8 cellular contexts compared by ENCODE assay signal in the genomic region with DNA sequence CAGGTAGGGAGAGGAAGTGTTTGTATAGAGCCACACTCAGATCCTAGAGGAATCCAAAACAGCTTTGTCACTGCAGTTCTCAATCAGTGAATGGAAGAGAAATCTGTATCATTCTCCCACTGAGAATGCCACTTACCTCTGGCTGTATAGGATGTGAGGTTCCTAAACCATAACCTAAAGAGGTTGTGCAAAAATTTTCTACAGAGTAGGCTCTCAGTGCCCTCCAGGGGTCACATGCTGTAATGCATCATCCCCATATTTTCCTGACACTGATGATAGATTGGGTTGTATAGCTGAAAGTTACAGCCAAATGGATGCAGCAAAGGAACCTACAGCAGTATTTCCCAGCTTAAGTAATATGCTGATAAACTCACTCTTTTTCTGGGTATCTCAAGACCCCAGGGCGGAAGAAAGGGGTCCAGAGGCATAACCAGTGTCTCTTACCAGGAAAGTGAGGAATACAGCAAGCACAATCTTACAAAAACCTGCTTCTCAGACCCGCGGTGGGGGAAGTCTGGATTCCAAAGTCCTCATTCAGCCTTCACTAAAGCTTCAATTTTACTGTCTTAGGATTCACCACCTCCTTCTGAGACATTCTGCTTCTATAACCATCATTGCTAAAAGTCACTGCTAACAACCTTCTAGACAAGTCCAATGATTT. TPM values are rescaled to one million over a fixed set of nuclear protein-coding genes. Genes with fewer than 3 reads are reported as not detected.
DNase-seq lines count a peak whose midpoint lies in the region; ATAC-seq and TF ChIP-seq lines count a peak whose summit lies in the region.

No MANE protein-coding gene starts in this region.

- intact Hi-C loops in Right ventricle myocardium superior (cut with DNase I) = no loop called here

- ATAC-seq in Right ventricle myocardium superior (ENCODE audit: poor library complexity) (no peak), WTC11 (peak; percentile 29), GM21447 (IDR thresholded peaks at IDR 0.05; ENCODE audit: unreplicated experiment) (no peak), HG02938 (IDR thresholded peaks at IDR 0.05; ENCODE audit: unreplicated experiment) (no peak)
- peak; percentile 43 for ATAC-seq in stimulated activated naive CD8-positive, alpha-beta T cell treated with anti-CD3 and anti-CD28 coated beads, Interleukin-15, amount 100 ng/mL, for 72 hours

- POLR2A ChIA-PET in WTC11 (lab: Charles Lee) = interaction anchor here (0.6 to 1.2 kb wide), 2 partner anchors 11 to 33 kb away, joined by 4 to 6 read pairs; partner anchors contain the start of gene NCKAP5L

- peaks cover 5% of the 10 kb centered on the region for H3K27me3 Mint-ChIP-seq in WTC11 (ENCODE audit: low read depth)
- H3K27me3 Mint-ChIP-seq in stimulated activated naive CD8-positive, alpha-beta T cell treated with anti-CD3 and anti-CD28 coated beads, Interleukin-15, amount 100 ng/mL, for 72 hours = no peaks in the 10 kb centered on the region

- peaks cover 13% of the 10 kb centered on the region for H3K4me1 Mint-ChIP-seq in WTC11
- peaks cover 31% of the 10 kb centered on the region for H3K4me1 Mint-ChIP-seq in stimulated activated naive CD8-positive, alpha-beta T cell treated with anti-CD3 and anti-CD28 coated beads, Interleukin-15, amount 100 ng/mL, for 72 hours

- H3K9me2 ChIP-seq in Loucy (replicated peaks; ENCODE audit: low read depth, low read length) = no peaks in the 10 kb centered on the region

- H3K27ac Mint-ChIP-seq in WTC11 = no peak overlapping the region
- no peak overlapping the region for H3K27ac Mint-ChIP-seq in stimulated activated naive CD8-positive, alpha-beta T cell treated with anti-CD3 and anti-CD28 coated beads, Interleukin-15, amount 100 ng/mL, for 72 hours

- no peak overlapping the region for H3K9ac ChIP-seq in Loucy (ENCODE audit: low read depth, low read length, poor library complexity, severe bottlenecking)

- DNase-seq in right atrium auricular region (ENCODE audit: low spot score) = no peak
- DNase-seq in Right ventricle myocardium superior = no peak
- no peak for DNase-seq in WTC11 (ENCODE audit: low spot score)
- DNase-seq in globus pallidus (ENCODE audit: low spot score) = peak; percentile 42
- peak; percentile 31 to 39 for DNase-seq in stimulated activated naive CD8-positive, alpha-beta T cell treated with anti-CD3 and anti-CD28 coated beads, Interleukin-15, amount 100 ng/mL, for 72 hours

- H3K4me3 ChIP-seq in right atrium auricular region (no peak overlapping the region), Loucy (ENCODE audit: low read length, poor library complexity, severe bottlenecking) (no peak overlapping the region)

- H3K27ac ChIP-seq in right atrium auricular region = no peak overlapping the region

- TF ChIP-seq CTCF in right atrium auricular region (IDR thresholded peaks at IDR 0.05) (peak; percentile 39 to 76), Loucy (conservative IDR thresholded peaks at IDR 0.05; ENCODE audit: low read length) (peak; percentile 96), WTC11 (IDR thresholded peaks at IDR 0.05) (peak; percentile 46)

- H3K4me1 ChIP-seq in right atrium auricular region (peaks cover 0 to 15% of the 10 kb centered on the region in 2 donors), Loucy (ENCODE audit: insufficient read depth, low read length, poor library complexity, severe bottlenecking) (peaks cover 16% of the 10 kb centered on the region)

- no peaks in the 10 kb centered on the region for H3K27me3 ChIP-seq in right atrium auricular region
- H3K27me3 ChIP-seq in Loucy (ENCODE audit: insufficient read depth, low read length, poor library complexity, severe bottlenecking) = no peaks in the 10 kb centered on the region

- CTCF ChIA-PET in WTC11 (lab: Charles Lee) = interaction anchor here (0.6 to 2.2 kb wide), 32 partner anchors 8 to 435 kb away, joined by 3 to 31 read pairs (median 4); partner anchors contain the start of genes NCKAP5L and TMBIM6

- H2AFZ ChIP-seq in Loucy (ENCODE audit: low read length) = no peak overlapping the region

- H3K79me2 ChIP-seq in Loucy (ENCODE audit: insufficient read depth, low read length) = peaks cover 11% of the 10 kb centered on the region; the same call in 1 of the 2 replicates

- no peak overlapping the region for H3K4me2 ChIP-seq in Loucy (ENCODE audit: low read depth, low read length, poor library complexity, severe bottlenecking)

- H3K9me3 ChIP-seq in right atrium auricular region = no peaks in the 10 kb centered on the region
- no peaks in the 10 kb centered on the region for H3K9me3 ChIP-seq in Loucy (ENCODE audit: insufficient read depth, low read depth, low read length)

- no peak overlapping the region for H3K4me3 Mint-ChIP-seq in WTC11
- H3K4me3 Mint-ChIP-seq in stimulated activated naive CD8-positive, alpha-beta T cell treated with anti-CD3 and anti-CD28 coated beads, Interleukin-15, amount 100 ng/mL, for 72 hours = no peak overlapping the region

- H3K36me3 ChIP-seq in right atrium auricular region (no peaks in the 10 kb centered on the region), Loucy (ENCODE audit: insufficient read depth, low read length) (no peaks in the 10 kb centered on the region)

- 0 out of 2 replicates have a peak, but pooled peaks cover 6% of the 10 kb centered on the region for H3F3A ChIP-seq in Loucy (ENCODE audit: low read depth)

- no peaks in the 10 kb centered on the region for H3K9me3 Mint-ChIP-seq in WTC11
- no peaks in the 10 kb centered on the region for H3K9me3 Mint-ChIP-seq in stimulated activated naive CD8-positive, alpha-beta T cell treated with anti-CD3 and anti-CD28 coated beads, Interleukin-15, amount 100 ng/mL, for 72 hours

- no peaks in the 10 kb centered on the region for H4K20me1 ChIP-seq in Loucy (ENCODE audit: insufficient read depth, low read length, poor library complexity, severe bottlenecking)

- H3K36me3 Mint-ChIP-seq in WTC11 = no peaks in the 10 kb centered on the region

TF ChIP-seq in WTC11, 78 proteins besides CTCF, POLR2A, EP300 and RAD21:
- no peak for TF ChIP-seq GRHL2 (CRISPR knock-in tag; IDR thresholded peaks at IDR 0.05; ENCODE audit: insufficient replicate concordance, severe bottlenecking)
- TF ChIP-seq ZNF263 (CRISPR knock-in tag; IDR thresholded peaks at IDR 0.05; ENCODE audit: low read depth) = no peak
- TF ChIP-seq, protein P1, sequence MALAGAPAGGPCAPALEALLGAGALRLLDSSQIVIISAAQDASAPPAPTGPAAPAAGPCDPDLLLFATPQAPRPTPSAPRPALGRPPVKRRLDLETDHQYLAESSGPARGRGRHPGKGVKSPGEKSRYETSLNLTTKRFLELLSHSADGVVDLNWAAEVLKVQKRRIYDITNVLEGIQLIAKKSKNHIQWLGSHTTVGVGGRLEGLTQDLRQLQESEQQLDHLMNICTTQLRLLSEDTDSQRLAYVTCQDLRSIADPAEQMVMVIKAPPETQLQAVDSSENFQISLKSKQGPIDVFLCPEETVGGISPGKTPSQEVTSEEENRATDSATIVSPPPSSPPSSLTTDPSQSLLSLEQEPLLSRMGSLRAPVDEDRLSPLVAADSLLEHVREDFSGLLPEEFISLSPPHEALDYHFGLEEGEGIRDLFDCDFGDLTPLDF (CRISPR knock-in tag; IDR thresholded peaks at IDR 0.05) = no peak
- TF ChIP-seq FOXP4 (CRISPR knock-in tag; IDR thresholded peaks at IDR 0.05) = no peak
- no peak for TF ChIP-seq ZNF423 (CRISPR knock-in tag; IDR thresholded peaks at IDR 0.05)
- no peak for TF ChIP-seq MXD4 (CRISPR knock-in tag; IDR thresholded peaks at IDR 0.05; ENCODE audit: borderline replicate concordance)

RNA-seq across cellular contexts. Expression of gene BCDIN3D, which starts 3.8 kb away (rescaled TPM):
- 1 to 10 TPM; 1.8 to 2.0 TPM for total RNA-seq in right atrium auricular region
- 2.4 TPM for total RNA-seq in Right ventricle myocardium superior
- total RNA-seq in WTC11 (2021) = 1.6 to 3.2 TPM (median 2.4 TPM) in 3 replicates

RNA-seq across cellular contexts. Expression of gene NCKAP5L, which starts 10.9 kb away (rescaled TPM):
- total RNA-seq in right atrium auricular region = 10 to 100 TPM; 18.6 to 18.7 TPM
- total RNA-seq in Right ventricle myocardium superior = 29.0 TPM
- total RNA-seq in WTC11 (2021) = 22.1 to 27.8 TPM (median 22.4 TPM) in 3 replicates

Comparison
In these comparisons a context has a peak if more than half of its experiments do, and no peak if none do; other contexts are left out.
1. DNase-seq: peak in globus pallidus (single experiment) and stimulated activated naive CD8-positive, alpha-beta T cell treated with anti-CD3 and anti-CD28 coated beads, Interleukin-15, amount 100 ng/mL, for 72 hours (2 of 2); none in right atrium auricular region (single experiment), Right ventricle myocardium superior (single experiment) and WTC11 (single experiment).
2. CTCF ChIP-seq: peak in every context shown above with its lines; median percentile 96 in Loucy; 58 in right atrium auricular region; 46 in WTC11.
3. ATAC-seq: peak in WTC11 (single experiment) and stimulated activated naive CD8-positive, alpha-beta T cell treated with anti-CD3 and anti-CD28 coated beads, Interleukin-15, amount 100 ng/mL, for 72 hours (single experiment); none in Right ventricle myocardium superior (single experiment), GM21447 (single experiment) and HG02938 (single experiment).